ENCODE assay signal across 10 cellular contexts in the genomic region with DNA sequence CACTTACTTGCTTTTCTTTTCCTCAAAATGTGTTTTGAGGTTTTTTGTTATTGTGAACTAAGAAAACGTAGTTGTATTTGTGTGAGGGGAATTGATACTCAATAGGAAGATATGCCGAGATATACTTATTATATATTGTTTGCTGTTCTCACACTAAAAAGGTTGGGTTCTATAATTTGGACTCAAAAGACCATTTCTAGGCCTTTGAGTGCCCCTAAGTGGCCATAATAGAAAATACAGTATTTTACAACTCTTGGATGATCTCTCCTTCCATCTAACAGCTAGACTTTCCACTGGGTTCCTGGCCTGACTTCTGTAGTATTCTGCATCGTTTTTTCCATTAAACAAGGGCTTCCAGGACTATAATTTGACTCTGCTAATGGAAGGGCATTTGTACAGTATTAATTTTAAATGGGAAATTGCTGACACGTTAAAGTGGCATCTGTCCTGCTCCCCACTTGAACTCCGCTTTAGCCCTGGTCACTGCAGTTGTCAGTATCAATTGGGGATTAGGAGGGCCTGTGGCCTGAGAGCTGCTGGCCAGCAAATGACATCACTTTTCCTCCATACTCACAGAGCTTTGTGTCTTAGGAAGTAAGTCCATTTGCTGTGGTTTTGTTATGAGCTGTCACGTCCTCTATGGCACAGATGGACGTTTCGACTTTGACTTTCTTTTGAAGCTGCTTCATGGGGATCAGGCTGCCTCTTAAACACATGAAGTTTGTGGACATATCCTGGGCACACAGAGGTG.
DNase-seq lines count a peak whose midpoint lies in the region; ATAC-seq, FAIRE-seq and TF ChIP-seq lines count a peak whose summit lies in the region.
"Had no signal": no experiment of that assay in that cellular context is flagged by ENCODE, and none has a peak within 500 bp of the region (broad histone marks: within the 10 kb centered on the region; RNA-seq: fewer than 3 reads in every experiment).

No MANE protein-coding gene starts in this region.

- POLR2A ChIA-PET in HEK293 (lab: Yijun Ruan, JAX), result no interaction called here

- TF ChIP-seq CTCF in HEK293 (tag by site-specific recombination; IDR thresholded peaks at IDR 0.05) (no peak), pancreas (IDR thresholded peaks at IDR 0.05) (no peak)

- ATAC-seq in HG02938 (IDR thresholded peaks at IDR 0.05; ENCODE audit: unreplicated experiment), result no peak
- no peak for ATAC-seq in pancreas

- DNase-seq in G401 (ENCODE audit: low spot score) (peak; percentile 15), adipocyte (ENCODE audit: low read depth) (peak; percentile 61), myocyte (ENCODE audit: low read depth) (peak; percentile 64), C1 segment of cervical spinal cord (lab: John Stamatoyannopoulos, UW) (no peak), pancreas (no peak), occipital lobe (lab: John Stamatoyannopoulos, UW) (no peak)

- 68 to 77% methylated on average over 8 of the region's 8 CpGs for WGBS in pancreas, 2 donors

- H3K4me3 ChIP-seq in HEK293 (ENCODE audit: low read depth, low read length), result no peak overlapping the region
- H3K4me3 ChIP-seq in adipocyte (ENCODE audit: low read length), result no peak overlapping the region
- no peak overlapping the region for H3K4me3 ChIP-seq in pancreas

- H3K9me3 ChIP-seq in HEK293 (ENCODE audit: control insufficient read depth, insufficient read depth, low read depth, low read length) (no peaks in the 10 kb centered on the region), adipocyte (ENCODE audit: control insufficient read depth, low read length) (no peaks in the 10 kb centered on the region), pancreas (no peaks in the 10 kb centered on the region)
- H3K9me3 ChIP-seq: neutrophil had no signal

- H3K27ac ChIP-seq in HEK293 (ENCODE audit: extremely low read depth, low read depth, low read length) (no peak overlapping the region), pancreas (no peak overlapping the region)
- H3K27ac ChIP-seq: epithelial cell of prostate, neutrophil had no signal

- CTCF ChIA-PET in HEK293 (lab: Yijun Ruan, JAX), result interaction anchor here (0.6 to 1.0 kb wide), 4 partner anchors 29 to 603 kb away, joined by 3 to 5 read pairs (median 4); no protein-coding TSS in a partner anchor

- H3K36me3 ChIP-seq in HEK293 (ENCODE audit: control insufficient read depth in 2 of 2, insufficient read depth in 1 of 2, low read length in 2 of 2) (no peaks in the 10 kb centered on the region), adipocyte (ENCODE audit: control insufficient read depth, insufficient read depth, low read length, severe bottlenecking) (no peaks in the 10 kb centered on the region), pancreas (no peaks in the 10 kb centered on the region)
- H3K36me3 ChIP-seq: neutrophil had no signal

- H3K9ac ChIP-seq in adipocyte (ENCODE audit: low read length), result no peak overlapping the region

- intact Hi-C loops in pancreas (cut with DNase I), result loop anchor here in 1 of 3 donors (10.0 kb wide), 1 partner anchor 116 kb away; no protein-coding TSS in a partner anchor

- H3K4me1 ChIP-seq in HEK293 (ENCODE audit: control insufficient read depth, insufficient read depth, low read length) (peaks cover 2% of the 10 kb centered on the region), adipocyte (ENCODE audit: control insufficient read depth, insufficient read depth, low read length) (peaks cover 31% of the 10 kb centered on the region), pancreas (peaks cover 0 to 5% (median 4%) of the 10 kb centered on the region in 3 donors)

- FAIRE-seq in pancreas (lab: Jason Lieb, UNC), result no peak

- in situ Hi-C loops in G401 (cut with HindIII; ENCODE audit: low sequenced_read_pairs), result no loop called here

- H3K27me3 ChIP-seq in adipocyte (replicated peaks; ENCODE audit: control insufficient read depth, insufficient read depth, low read length) (no peaks in the 10 kb centered on the region), pancreas (no peaks in the 10 kb centered on the region)

TF ChIP-seq in HEK293, 187 proteins besides CTCF, POLR2A, EP300 and RAD21:
- no peak for TF ChIP-seq GFI1B (tag by site-specific recombination; IDR thresholded peaks at IDR 0.05)
- TF ChIP-seq ZNF654 (tag by site-specific recombination; IDR thresholded peaks at IDR 0.05; ENCODE audit: low read depth), result peak; percentile 32; the same call in 1 of the 2 replicates
- TF ChIP-seq, protein P1, sequence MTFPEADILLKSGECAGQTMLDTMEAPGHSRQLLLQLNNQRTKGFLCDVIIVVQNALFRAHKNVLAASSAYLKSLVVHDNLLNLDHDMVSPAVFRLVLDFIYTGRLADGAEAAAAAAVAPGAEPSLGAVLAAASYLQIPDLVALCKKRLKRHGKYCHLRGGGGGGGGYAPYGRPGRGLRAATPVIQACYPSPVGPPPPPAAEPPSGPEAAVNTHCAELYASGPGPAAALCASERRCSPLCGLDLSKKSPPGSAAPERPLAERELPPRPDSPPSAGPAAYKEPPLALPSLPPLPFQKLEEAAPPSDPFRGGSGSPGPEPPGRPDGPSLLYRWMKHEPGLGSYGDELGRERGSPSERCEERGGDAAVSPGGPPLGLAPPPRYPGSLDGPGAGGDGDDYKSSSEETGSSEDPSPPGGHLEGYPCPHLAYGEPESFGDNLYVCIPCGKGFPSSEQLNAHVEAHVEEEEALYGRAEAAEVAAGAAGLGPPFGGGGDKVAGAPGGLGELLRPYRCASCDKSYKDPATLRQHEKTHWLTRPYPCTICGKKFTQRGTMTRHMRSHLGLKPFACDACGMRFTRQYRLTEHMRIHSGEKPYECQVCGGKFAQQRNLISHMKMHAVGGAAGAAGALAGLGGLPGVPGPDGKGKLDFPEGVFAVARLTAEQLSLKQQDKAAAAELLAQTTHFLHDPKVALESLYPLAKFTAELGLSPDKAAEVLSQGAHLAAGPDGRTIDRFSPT (tag by site-specific recombination; IDR thresholded peaks at IDR 0.05), result no peak
- TF ChIP-seq GLIS1 (tag by site-specific recombination; IDR thresholded peaks at IDR 0.05), result no peak

Comparison
In these comparisons a context has a peak if more than half of its experiments do, and no peak if none do; other contexts are left out.
1. DNase-seq: peak in G401 (single experiment), adipocyte (single experiment) and myocyte (single experiment); none in C1 segment of cervical spinal cord (0 of 14), pancreas (0 of 6) and occipital lobe (single experiment).